ENCODE assay signal across 28 cellular contexts in genomic region chr1:11888206-11888876, GRCh38. TPM values are rescaled to one million over a fixed set of nuclear protein-coding genes. Genes with fewer than 3 reads are reported as not detected.
"Had no signal": no experiment of that assay in that cellular context is flagged by ENCODE, and none has a peak within 500 bp of the region (broad histone marks: within the 10 kb centered on the region; RNA-seq: fewer than 3 reads in every experiment).

No MANE protein-coding gene starts in this region.

- H3K4me1 ChIP-seq: stomach, transverse colon had no signal

- FAIRE-seq: endothelial cell of umbilical vein, keratinocyte, small intestine had no signal

- H3K36me3 ChIP-seq: stomach, thoracic aorta, transverse colon had no signal

- H3K4me3 ChIP-seq: coronary artery, psoas muscle, stomach, thoracic aorta, transverse colon had no signal

- ATAC-seq: naive thymus-derived CD4-positive, alpha-beta T cell had no signal

- DNase-seq: effector CD4-positive, alpha-beta T cell; endodermal cell; erythroblast; foreskin melanocyte; head of caudate nucleus; hypothalamus; immature natural killer cell; naive thymus-derived CD4-positive, alpha-beta T cell; nephron progenitor cell; psoas muscle; retina; small intestine; stimulated activated CD4-positive, alpha-beta T cell treated with anti-CD3 and anti-CD28 coated beads, Interleukin-12 subunit alpha, Interleukin-12 subunit beta, amount 100 ng/mL, for 4 hours; stimulated activated naive CD4-positive, alpha-beta T cell; stomach; transverse colon had no signal

- H3K9me3 ChIP-seq: psoas muscle, stomach, thoracic aorta, transverse colon had no signal

- H3K27ac ChIP-seq: coronary artery, psoas muscle, stomach, thoracic aorta, transverse colon had no signal

RNA-seq across cellular contexts. Expression of gene NPPB, which starts 29.6 kb away (rescaled TPM):
- total RNA-seq: chondrocyte; dermis microvascular lymphatic vessel endothelial cell; endothelial cell of umbilical vein; liver; lung microvascular endothelial cell; mesenteric fat pad; mononuclear cell; naive thymus-derived CD4-positive, alpha-beta T cell; omental fat pad; thoracic aorta; transverse colon; ureter had no signal
- polyA plus RNA-seq: endothelial cell of umbilical vein; immature natural killer cell; keratinocyte; liver; naive thymus-derived CD4-positive, alpha-beta T cell had no signal

RNA-seq across cellular contexts. Expression of gene NPPA, which starts 40.8 kb away (rescaled TPM):
- total RNA-seq: chondrocyte; dermis microvascular lymphatic vessel endothelial cell; endodermal cell; endothelial cell of umbilical vein; liver; mesenteric fat pad; mononuclear cell; naive thymus-derived CD4-positive, alpha-beta T cell; omental fat pad; thoracic aorta; transverse colon; ureter had no signal
- polyA plus RNA-seq: endothelial cell of umbilical vein; immature natural killer cell; keratinocyte; naive thymus-derived CD4-positive, alpha-beta T cell had no signal
